8 cellular contexts compared by ENCODE assay signal in the genomic region with DNA sequence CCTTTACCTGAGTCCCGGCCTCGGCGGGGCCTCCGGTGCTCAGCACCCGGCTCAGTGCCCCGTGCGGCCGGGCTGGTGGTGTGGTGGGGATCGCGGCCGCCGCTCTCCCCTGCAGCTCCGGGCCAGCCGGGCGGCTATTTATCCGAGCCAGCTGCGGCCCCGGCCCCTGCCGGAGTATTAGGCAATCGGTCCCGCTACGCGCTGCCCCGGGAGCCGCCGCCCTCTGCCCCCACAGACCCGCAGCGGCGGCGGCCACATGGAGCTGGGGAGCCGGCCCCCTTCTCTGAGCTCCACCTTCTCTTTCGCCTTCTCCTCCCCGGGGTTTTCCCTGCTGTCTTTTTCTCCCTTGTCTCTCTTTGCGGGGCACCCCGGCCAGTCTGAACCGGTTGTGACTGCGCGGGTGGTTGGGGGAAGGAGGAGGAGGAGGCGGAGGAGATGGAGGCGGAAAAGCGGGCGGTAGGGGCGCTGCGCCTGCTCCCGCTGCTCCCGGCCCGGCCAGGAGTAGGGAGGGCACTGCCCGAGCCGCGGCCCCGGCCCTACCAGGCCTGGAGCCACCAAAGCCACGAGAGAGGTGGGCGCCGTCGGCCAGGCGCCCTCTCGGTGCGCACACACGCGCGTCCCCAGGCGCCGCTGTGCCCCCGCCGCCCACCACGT. TPM values are rescaled to one million over a fixed set of nuclear protein-coding genes. Genes with fewer than 3 reads are reported as not detected.
DNase-seq lines count a peak whose midpoint lies in the region; ATAC-seq, FAIRE-seq and TF ChIP-seq lines count a peak whose summit lies in the region.

TSS of gene SLC16A9 (minus strand) at position 379 of the 654 bp plus-strand sequence. CDS start 25,559 bp downstream, outside the sequence.

- H3K4me3 ChIP-seq in spleen: peak within 1 kb of the TSS; percentile 50 to 75 (median 59)

- peak within 1 kb of the TSS; percentile 42 to 82 (median 78) for H3K27ac ChIP-seq in spleen

- POLR2A ChIA-PET in MCF 10A (lab: Yijun Ruan, JAX): interaction anchor here (1.2 kb wide), 1 partner anchor 168 kb away, joined by 3 read pairs; no protein-coding TSS in a partner anchor

- H3K9me3 ChIP-seq in spleen: no peaks in the 10 kb centered on the region

- no peaks in the 10 kb centered on the region for H3K9me3 Mint-ChIP-seq in MCF 10A (ENCODE audit: unreplicated experiment)

- CTCF ChIA-PET in MCF 10A (lab: Yijun Ruan, JAX): interaction anchor here (0.5 to 1.3 kb wide), 16 partner anchors 9 to 1410 kb away, joined by 3 to 6 read pairs (median 3); no protein-coding TSS in a partner anchor

- no peaks in the 10 kb centered on the region for H3K4me1 Mint-ChIP-seq in MCF 10A (ENCODE audit: insufficient read depth, unreplicated experiment)

- DNase-seq in ELR (ENCODE audit: low read depth) (peak; percentile 39), RCC 7860 (ENCODE audit: low spot score) (peak; percentile 8), MCF 10A (ENCODE audit: unreplicated experiment) (peak; percentile 70), inferior parietal cortex (ENCODE audit: extremely low spot score) (peak; percentile 45), spleen (peak; percentile 84), NOMO-1 treated with dmso at 0.1 percent for 144 hours (lab: John Stamatoyannopoulos, UW; ENCODE audit: unreplicated experiment) (no peak)

- peaks cover 0 to 51% (median 16%) of the 10 kb centered on the region in 7 donors for H3K27me3 ChIP-seq in spleen (replicated peaks in 1 of 7)

- no peaks in the 10 kb centered on the region for H3K36me3 Mint-ChIP-seq in MCF 10A (ENCODE audit: insufficient read depth, unreplicated experiment)

- peak within 1 kb of the TSS; percentile 78 for H3K4me3 Mint-ChIP-seq in MCF 10A (ENCODE audit: unreplicated experiment)

- H3K36me3 ChIP-seq in spleen: no peaks in the 10 kb centered on the region

- no peak within 1 kb of the TSS for H3K27ac Mint-ChIP-seq in MCF 10A (ENCODE audit: low read depth, unreplicated experiment)

- H3K27me3 Mint-ChIP-seq in MCF 10A (ENCODE audit: insufficient read depth, unreplicated experiment): peaks cover 57% of the 10 kb centered on the region

- TF ChIP-seq CTCF in MCF 10A (IDR thresholded peaks at IDR 0.05; ENCODE audit: unreplicated experiment): peak; percentile 17
- TF ChIP-seq CTCF in spleen (IDR thresholded peaks at IDR 0.05 in 8 of 11, conservative IDR thresholded peaks at IDR 0.05 in 3 of 11): peak in 5 of 11 experiments; percentile 18 to 59 (median 31)

- intact Hi-C loops in MCF 10A (cut with micrococcal nuclease): no loop called here
- intact Hi-C loops in spleen (cut with DNase I; ENCODE audit: low total_unique reads): no loop called here

- BruUV-seq in MCF 10A (replicated peaks; lab: Mats Ljungman, UMichigan): no TSS peak

- no peak for FAIRE-seq in RCC 7860 (lab: Jason Lieb, UNC)

- peak in 1 of 3 donors; percentile 31 for TF ChIP-seq POLR2A in spleen (IDR thresholded peaks at IDR 0.05)

- H3K4me1 ChIP-seq in spleen: peaks cover 0 to 35% (median 16%) of the 10 kb centered on the region in 6 donors

- WGBS in spleen, 5 donors: 0 to 2% (median 0%) methylated on average over 29 to 66 of the region's 66 CpGs

- ATAC-seq in GM19463 (IDR thresholded peaks at IDR 0.05; ENCODE audit: unreplicated experiment) (peak; percentile 75), HG03469 (IDR thresholded peaks at IDR 0.05; ENCODE audit: unreplicated experiment) (peak; percentile 80)

RNA-seq across cellular contexts. Expression of gene SLC16A9, which starts in this region (rescaled TPM):
- total RNA-seq in MCF 10A (2022) (0.54 and 0.84 TPM in 2 replicates), spleen (10 to 100 TPM; 15.7 to 58.9 (median 32.3) TPM)
- 10 to 100 TPM in 1 of 3 donors, 1 to 10 TPM in 2; 2.1 to 13.5 (median 4.3) TPM for polyA plus RNA-seq in spleen

Comparison
In these comparisons a context has a peak if more than half of its experiments do, and no peak if none do; other contexts are left out.
1. Peak in DNase-seq in MCF 10A; RNA of the gene not detected or under 1 TPM.